Comparison of ENCODE assay signal across 1 cellular context in genomic region chr15:38536201-38536676, GRCh38.
TF ChIP-seq lines count a peak whose summit lies in the region.

No MANE protein-coding gene starts in this region.

TF ChIP-seq in SK-N-SH, 30 proteins besides CTCF, POLR2A, EP300 and RAD21 (continued from another document):
- TF ChIP-seq GABPA (IDR thresholded peaks at IDR 0.05; ENCODE audit: low read depth) (no peak), FOXM1 (IDR thresholded peaks at IDR 0.05; ENCODE audit: low read depth) (no peak), CHD2 (IDR thresholded peaks at IDR 0.05; ENCODE audit: low read length, partially characterized antibody) (no peak), JUND (IDR thresholded peaks at IDR 0.05) (0 out of 2 replicates have a peak, but pooled peaks have one; percentile 12), NFIC (IDR thresholded peaks at IDR 0.05; ENCODE audit: borderline replicate concordance) (no peak), MAX (IDR thresholded peaks at IDR 0.05; ENCODE audit: low read depth) (no peak), YY1 (IDR thresholded peaks at IDR 0.05; ENCODE audit: low read depth) (no peak), REST (IDR thresholded peaks at IDR 0.05; ENCODE audit: low read depth, low read length) (no peak), SMC3 (IDR thresholded peaks at IDR 0.05; ENCODE audit: low read depth, low read length) (no peak), TEAD4 (IDR thresholded peaks at IDR 0.05; ENCODE audit: borderline replicate concordance, insufficient read depth) (peak; percentile 30; the same call in 1 of the 2 replicates), ELF1 (IDR thresholded peaks at IDR 0.05) (no peak), SIN3A (IDR thresholded peaks at IDR 0.05; ENCODE audit: borderline replicate concordance, low read depth, low read length) (no peak), USF2 (IDR thresholded peaks at IDR 0.05; ENCODE audit: borderline replicate concordance, low read depth, low read length) (no peak), FOXJ3 (CRISPR knock-in tag; IDR thresholded peaks at IDR 0.05) (no peak), EZH2phosphoT487 (IDR thresholded peaks at IDR 0.05; ENCODE audit: borderline replicate concordance, low read depth) (no peak), IRF3 (IDR thresholded peaks at IDR 0.05; ENCODE audit: low read depth, low read length) (no peak), TCF12 (IDR thresholded peaks at IDR 0.05) (no peak), ZBTB33 (IDR thresholded peaks at IDR 0.05; ENCODE audit: borderline replicate concordance, low read depth) (no peak), FOSL2 (IDR thresholded peaks at IDR 0.05; ENCODE audit: borderline replicate concordance, low read depth) (no peak), POLR2AphosphoS5 (IDR thresholded peaks at IDR 0.05; ENCODE audit: low read depth, low read length) (no peak)
